9 cellular contexts compared by ENCODE assay signal in genomic region chr2:209771474-209772292, GRCh38. TPM values are rescaled to one million over a fixed set of nuclear protein-coding genes. Genes with fewer than 3 reads are reported as not detected.
DNase-seq lines count a peak whose midpoint lies in the region; ATAC-seq, FAIRE-seq and TF ChIP-seq lines count a peak whose summit lies in the region.
"Had no signal": no experiment of that assay in that cellular context is flagged by ENCODE, and none has a peak within 500 bp of the region (broad histone marks: within the 10 kb centered on the region; RNA-seq: fewer than 3 reads in every experiment).

A gene with protein sequence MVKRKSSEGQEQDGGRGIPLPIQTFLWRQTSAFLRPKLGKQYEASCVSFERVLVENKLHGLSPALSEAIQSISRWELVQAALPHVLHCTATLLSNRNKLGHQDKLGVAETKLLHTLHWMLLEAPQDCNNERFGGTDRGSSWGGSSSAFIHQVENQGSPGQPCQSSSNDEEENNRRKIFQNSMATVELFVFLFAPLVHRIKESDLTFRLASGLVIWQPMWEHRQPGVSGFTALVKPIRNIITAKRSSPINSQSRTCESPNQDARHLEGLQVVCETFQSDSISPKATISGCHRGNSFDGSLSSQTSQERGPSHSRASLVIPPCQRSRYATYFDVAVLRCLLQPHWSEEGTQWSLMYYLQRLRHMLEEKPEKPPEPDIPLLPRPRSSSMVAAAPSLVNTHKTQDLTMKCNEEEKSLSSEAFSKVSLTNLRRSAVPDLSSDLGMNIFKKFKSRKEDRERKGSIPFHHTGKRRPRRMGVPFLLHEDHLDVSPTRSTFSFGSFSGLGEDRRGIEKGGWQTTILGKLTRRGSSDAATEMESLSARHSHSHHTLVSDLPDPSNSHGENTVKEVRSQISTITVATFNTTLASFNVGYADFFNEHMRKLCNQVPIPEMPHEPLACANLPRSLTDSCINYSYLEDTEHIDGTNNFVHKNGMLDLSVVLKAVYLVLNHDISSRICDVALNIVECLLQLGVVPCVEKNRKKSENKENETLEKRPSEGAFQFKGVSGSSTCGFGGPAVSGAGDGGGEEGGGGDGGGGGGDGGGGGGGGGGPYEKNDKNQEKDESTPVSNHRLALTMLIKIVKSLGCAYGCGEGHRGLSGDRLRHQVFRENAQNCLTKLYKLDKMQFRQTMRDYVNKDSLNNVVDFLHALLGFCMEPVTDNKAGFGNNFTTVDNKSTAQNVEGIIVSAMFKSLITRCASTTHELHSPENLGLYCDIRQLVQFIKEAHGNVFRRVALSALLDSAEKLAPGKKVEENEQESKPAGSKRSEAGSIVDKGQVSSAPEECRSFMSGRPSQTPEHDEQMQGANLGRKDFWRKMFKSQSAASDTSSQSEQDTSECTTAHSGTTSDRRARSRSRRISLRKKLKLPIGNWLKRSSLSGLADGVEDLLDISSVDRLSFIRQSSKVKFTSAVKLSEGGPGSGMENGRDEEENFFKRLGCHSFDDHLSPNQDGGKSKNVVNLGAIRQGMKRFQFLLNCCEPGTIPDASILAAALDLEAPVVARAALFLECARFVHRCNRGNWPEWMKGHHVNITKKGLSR (N-terminal part only) (plus strand): TSS chr2:209771832. CDS start chr2:209772073, 241 bp downstream.

- H3K27ac ChIP-seq in SK-N-MC (no peak within 1 kb of the TSS), liver (ENCODE audit: low read depth in 1 of 2, low read length in 2 of 2) (no peak within 1 kb of the TSS), vagina (no peak within 1 kb of the TSS)
- H3K27ac ChIP-seq: BLaER1 had no signal

- DNase-seq in NCI-H2029 (lab: John Stamatoyannopoulos, UW): peak; percentile 41
- no peak for DNase-seq in NCI-H2029 treated with DMSO at 0.1 percent for 48 hours (lab: John Stamatoyannopoulos, UW)
- peak; percentile 51 for DNase-seq in HTR-8/SVneo (ENCODE audit: insufficient read length, low spot score)
- DNase-seq in SK-N-MC (ENCODE audit: low read depth, low spot score): no peak
- no peak for DNase-seq in effector memory CD8-positive, alpha-beta T cell
- peak; percentile 33 for DNase-seq in stimulated activated naive CD8-positive, alpha-beta T cell treated with anti-CD3 and anti-CD28 coated beads, Interleukin-15, Interleukin-2, amounts not matched to agents 100 U/mL and 50 U/mL, for 24 hours
- DNase-seq in vagina (ENCODE audit: extremely low spot score in 2 of 2): no peak

- FAIRE-seq in HTR-8/SVneo (lab: Jason Lieb, UNC): no peak

- H3K4me1 ChIP-seq in liver (ENCODE audit: control insufficient read depth in 4 of 4, insufficient read depth in 4 of 4, low read length in 3 of 4) (peaks cover 0 to 3% (median 3%) of the 10 kb centered on the region in 4 donors), vagina (no peaks in the 10 kb centered on the region)
- H3K4me1 ChIP-seq: BLaER1 had no signal

- no peak for TF ChIP-seq POLR2A in vagina (IDR thresholded peaks at IDR 0.05)

- ATAC-seq in effector memory CD8-positive, alpha-beta T cell (replicated peaks): no peak
- no peak for ATAC-seq in stimulated activated naive CD8-positive, alpha-beta T cell treated with anti-CD3 and anti-CD28 coated beads, Interleukin-15, Interleukin-2, amounts not matched to agents 100 U/mL and 50 U/mL, for 24 hours

- no peak within 1 kb of the TSS for H3K27ac Mint-ChIP-seq in effector memory CD8-positive, alpha-beta T cell

- no peaks in the 10 kb centered on the region for H3K36me3 Mint-ChIP-seq in effector memory CD8-positive, alpha-beta T cell (ENCODE audit: insufficient read depth)

- H3K4me3 ChIP-seq in SK-N-MC (peak within 1 kb of the TSS; percentile 50), liver (ENCODE audit: low read depth in 1 of 3, low read length in 3 of 3) (peak within 1 kb of the TSS in 2 of 3 donors; percentile 27 to 51), vagina (no peak within 1 kb of the TSS)
- H3K4me3 ChIP-seq: BLaER1 had no signal

- H3K27me3 Mint-ChIP-seq in effector memory CD8-positive, alpha-beta T cell: peaks cover 40 to 44% of the 10 kb centered on the region in 2 donors

- H3K9me3 Mint-ChIP-seq in effector memory CD8-positive, alpha-beta T cell: peaks cover 0 to 2% of the 10 kb centered on the region in 2 donors

- peak within 1 kb of the TSS; percentile 35 to 60 for H3K4me3 Mint-ChIP-seq in effector memory CD8-positive, alpha-beta T cell

- TF ChIP-seq CTCF in liver (IDR thresholded peaks at IDR 0.05; ENCODE audit: low read depth, low read length, missing input control) (no peak), vagina (IDR thresholded peaks at IDR 0.05) (no peak)

- H3K4me1 Mint-ChIP-seq in effector memory CD8-positive, alpha-beta T cell (ENCODE audit: low read depth in 2 of 2): peaks cover 0 to 4% of the 10 kb centered on the region in 2 donors

- intact Hi-C loops in vagina (cut with DNase I): no loop called here

- H3K9ac ChIP-seq in SK-N-MC (ENCODE audit: insufficient read length): no peak within 1 kb of the TSS
- no peak within 1 kb of the TSS for H3K9ac ChIP-seq in liver (ENCODE audit: low read depth in 1 of 2, low read length in 2 of 2)
- H3K9ac ChIP-seq: BLaER1 had no signal

- TF ChIP-seq RAD21 in liver (IDR thresholded peaks at IDR 0.05): peak in 1 of 2 donors; percentile 8

- 7% methylated on average over 73 of the region's 73 CpGs for WGBS in liver

- H3K27me3 ChIP-seq in liver (ENCODE audit: control insufficient read depth in 4 of 4, insufficient read depth in 4 of 4, low read length in 3 of 4): peaks cover 0 to 11% (median 4%) of the 10 kb centered on the region in 4 donors
- no peaks in the 10 kb centered on the region for H3K27me3 ChIP-seq in vagina
- H3K27me3 ChIP-seq: BLaER1 had no signal

- H3K9me3 ChIP-seq in SK-N-MC (ENCODE audit: low read depth, low read length): no peaks in the 10 kb centered on the region
- H3K9me3 ChIP-seq in liver (ENCODE audit: control insufficient read depth in 4 of 4, low read length in 3 of 4): no peaks in the 10 kb centered on the region
- H3K9me3 ChIP-seq in vagina: no peaks in the 10 kb centered on the region

- H3K36me3 ChIP-seq in SK-N-MC (ENCODE audit: insufficient read depth, low read length) (no peaks in the 10 kb centered on the region), liver (ENCODE audit: control insufficient read depth in 4 of 4, insufficient read depth in 3 of 4, low read depth in 1 of 4, low read length in 3 of 4) (no peaks in the 10 kb centered on the region), vagina (no peaks in the 10 kb centered on the region)
- H3K36me3 ChIP-seq: BLaER1 had no signal

TF ChIP-seq in liver, 16 proteins besides CTCF, POLR2A, EP300 and RAD21:
- TF ChIP-seq TAF1 (conservative IDR thresholded peaks at IDR 0.05) (no peak), EGR1 (IDR thresholded peaks at IDR 0.05; ENCODE audit: low read depth in 2 of 2) (peak; percentile 76 to 80), REST (IDR thresholded peaks at IDR 0.05) (peak; percentile 100), GABPA (IDR thresholded peaks at IDR 0.05 in 1 of 2, conservative IDR thresholded peaks at IDR 0.05 in 1 of 2) (no peak), MAX (IDR thresholded peaks at IDR 0.05) (no peak)

RNA-seq across cellular contexts. Expression of the gene that starts here (rescaled TPM):
- total RNA-seq in liver: under 1 TPM; under 0.01 to 0.05 TPM
- polyA plus RNA-seq in liver: under 1 TPM in 1 of 2 donors, not detected in 1; 0.02 TPM
- total RNA-seq in vagina: 0.25 TPM

Comparison
In these comparisons a context has a peak if more than half of its experiments do, and no peak if none do; other contexts are left out.
1. DNase-seq: peak in NCI-H2029 (single experiment), HTR-8/SVneo (single experiment) and stimulated activated naive CD8-positive, alpha-beta T cell treated with anti-CD3 and anti-CD28 coated beads, Interleukin-15, Interleukin-2, amounts not matched to agents 100 U/mL and 50 U/mL, for 24 hours (single experiment); none in NCI-H2029 treated with DMSO at 0.1 percent for 48 hours (single experiment), SK-N-MC (single experiment), effector memory CD8-positive, alpha-beta T cell (0 of 3) and vagina (0 of 2).
2. H3K4me3 ChIP-seq: peak in SK-N-MC (single experiment) and liver (2 of 3); none in vagina (0 of 2).